7 cellular contexts compared by ENCODE assay signal in the genomic region with DNA sequence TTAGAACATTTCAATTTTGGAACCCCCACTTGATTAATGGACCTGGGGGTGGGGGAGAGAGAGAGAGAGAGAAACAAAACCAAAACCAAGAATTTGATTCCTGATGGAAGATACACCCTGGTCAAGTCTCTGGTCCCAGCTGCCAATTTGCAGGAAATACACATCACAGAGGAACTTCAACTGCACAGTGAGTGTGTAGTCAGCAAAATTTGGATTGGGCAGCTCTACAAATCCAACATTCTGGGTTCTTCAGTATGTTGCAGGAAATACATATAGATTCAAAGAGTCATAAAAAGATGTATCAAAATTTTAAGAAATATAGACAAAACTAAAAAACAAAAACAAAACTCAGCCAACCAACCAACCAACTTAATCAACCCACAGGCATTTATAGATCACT.
"Had no signal": no experiment of that assay in that cellular context is flagged by ENCODE, and none has a peak within 500 bp of the region (broad histone marks: within the 10 kb centered on the region; RNA-seq: fewer than 3 reads in every experiment).

No MANE protein-coding gene starts in this region.

- FAIRE-seq: G401.6, GM12878, GM12891, GM18507, GM19239 had no signal

- DNase-seq: GDM1, GF-D8 had no signal

- H3K4me3 ChIP-seq: GM12878 had no signal

- ATAC-seq: GM12878 had no signal
